In the genomic region with DNA sequence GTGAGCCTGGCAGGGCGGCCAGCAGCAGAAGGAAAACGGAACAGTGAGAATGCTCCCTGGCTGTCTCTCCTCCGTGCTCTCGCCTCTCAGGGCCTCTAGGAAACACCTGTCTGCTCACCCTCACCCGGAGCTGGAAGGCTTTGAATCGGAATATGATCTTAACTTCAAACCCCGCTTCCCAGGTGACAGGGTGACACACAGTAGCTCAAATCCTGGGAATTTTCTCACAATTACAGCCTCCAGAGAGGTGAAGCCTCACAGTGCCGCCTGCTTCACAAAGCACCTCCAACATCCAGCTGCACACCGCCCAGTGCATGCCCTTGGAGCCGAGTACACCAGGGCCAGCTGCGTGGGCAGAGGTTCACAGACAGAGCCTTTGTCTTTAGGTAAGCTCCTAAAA, we compare ENCODE assay signal across 23 cellular contexts.
"Had no signal": no experiment of that assay in that cellular context is flagged by ENCODE, and none has a peak within 500 bp of the region (broad histone marks: within the 10 kb centered on the region; RNA-seq: fewer than 3 reads in every experiment).

No MANE protein-coding gene starts in this region.

- H3K36me3 Mint-ChIP-seq: natural killer cell had no signal

- H3K27ac Mint-ChIP-seq: naive thymus-derived CD4-positive, alpha-beta T cell; natural killer cell; neural progenitor cell; progenitor cell of endocrine pancreas; stimulated activated naive B cell treated with anti-CD40 and anti-IgM and Interleukin-4, amounts not matched to agents 10 μg/mL and 1 μg/mL and 100 μg/mL, for 72 hours; stimulated activated naive CD8-positive, alpha-beta T cell treated with anti-CD3 and anti-CD28 coated beads, Interleukin-15, Interleukin-2, amounts not matched to agents 100 ng/mL and 50 ng/mL, for 24 hours had no signal

- H3K9me3 Mint-ChIP-seq: naive thymus-derived CD4-positive, alpha-beta T cell; natural killer cell; neural progenitor cell; stimulated activated effector memory CD8-positive, alpha-beta T cell treated with anti-CD3 and anti-CD28 coated beads, Interleukin-12 subunit alpha, Interleukin-12 subunit beta, amount 100 ng/mL, for 72 hours; stimulated activated naive B cell treated with anti-CD40 and anti-IgM and Interleukin-4, amounts not matched to agents 10 μg/mL and 1 μg/mL and 100 μg/mL, for 72 hours; stimulated activated naive CD8-positive, alpha-beta T cell treated with anti-CD3 and anti-CD28 coated beads, Interleukin-15, Interleukin-2, amounts not matched to agents 100 ng/mL and 50 ng/mL, for 24 hours had no signal

- H3K27me3 Mint-ChIP-seq: naive thymus-derived CD4-positive, alpha-beta T cell; progenitor cell of endocrine pancreas; stimulated activated naive B cell treated with anti-CD40 and anti-IgM and Interleukin-4, amounts not matched to agents 10 μg/mL and 1 μg/mL and 100 μg/mL, for 72 hours; stimulated activated naive CD8-positive, alpha-beta T cell treated with anti-CD3 and anti-CD28 coated beads, Interleukin-15, Interleukin-2, amounts not matched to agents 100 ng/mL and 50 ng/mL, for 24 hours had no signal

- H3K4me1 Mint-ChIP-seq: neural progenitor cell; stimulated activated effector memory CD8-positive, alpha-beta T cell treated with anti-CD3 and anti-CD28 coated beads, Interleukin-12 subunit alpha, Interleukin-12 subunit beta, amount 100 ng/mL, for 72 hours had no signal

- H3K4me3 Mint-ChIP-seq: naive thymus-derived CD4-positive, alpha-beta T cell; natural killer cell; neural progenitor cell; stimulated activated effector memory CD8-positive, alpha-beta T cell treated with anti-CD3 and anti-CD28 coated beads, Interleukin-12 subunit alpha, Interleukin-12 subunit beta, amount 100 ng/mL, for 72 hours; stimulated activated naive B cell treated with anti-CD40 and anti-IgM and Interleukin-4, amounts not matched to agents 10 μg/mL and 1 μg/mL and 100 μg/mL, for 72 hours; stimulated activated naive CD8-positive, alpha-beta T cell treated with anti-CD3 and anti-CD28 coated beads, Interleukin-15, Interleukin-2, amounts not matched to agents 100 ng/mL and 50 ng/mL, for 24 hours had no signal

- ATAC-seq: naive thymus-derived CD4-positive, alpha-beta T cell; natural killer cell; psoas muscle; right cardiac atrium; right lobe of liver; stimulated activated effector memory CD8-positive, alpha-beta T cell treated with anti-CD3 and anti-CD28 coated beads, Interleukin-12 subunit alpha, Interleukin-12 subunit beta, amount 100 ng/mL, for 72 hours; stimulated activated naive B cell treated with anti-CD40 and anti-IgM and Interleukin-4, amounts not matched to agents 10 μg/mL and 1 μg/mL and 100 μg/mL, for 72 hours had no signal

- DNase-seq: naive thymus-derived CD4-positive, alpha-beta T cell; natural killer cell; occipital lobe; ovary; posterior cingulate gyrus; psoas muscle; right lobe of liver; sigmoid colon; small intestine; stimulated activated CD4-positive, alpha-beta T cell treated with anti-CD3 and anti-CD28 coated beads, Interleukin-15, amount 100 ng/mL, for 24 hours; stimulated activated CD4-positive, alpha-beta T cell treated with anti-CD3 and anti-CD28 coated beads, Interleukin-2, amount 100 ng/mL, for 24 hours; stimulated activated CD4-positive, alpha-beta T cell treated with anti-CD3 and anti-CD28 coated beads, Interleukin-2, amount 100 ng/mL, for 48 hours; stimulated activated CD4-positive, alpha-beta T cell treated with anti-CD3 and anti-CD28 coated beads, Interleukin-4, amount 100 ng/mL, for 24 hours; stimulated activated naive B cell treated with anti-CD40 and anti-IgM and Interleukin-4, amounts not matched to agents 10 μg/mL and 1 μg/mL and 100 μg/mL, for 72 hours; stimulated activated naive CD4-positive, alpha-beta T cell treated with Interleukin-2 at 50 U/mL for 16 hours; thyroid gland; trophoblast cell; upper lobe of left lung had no signal
